16 cellular contexts compared by ENCODE assay signal in the genomic region with DNA sequence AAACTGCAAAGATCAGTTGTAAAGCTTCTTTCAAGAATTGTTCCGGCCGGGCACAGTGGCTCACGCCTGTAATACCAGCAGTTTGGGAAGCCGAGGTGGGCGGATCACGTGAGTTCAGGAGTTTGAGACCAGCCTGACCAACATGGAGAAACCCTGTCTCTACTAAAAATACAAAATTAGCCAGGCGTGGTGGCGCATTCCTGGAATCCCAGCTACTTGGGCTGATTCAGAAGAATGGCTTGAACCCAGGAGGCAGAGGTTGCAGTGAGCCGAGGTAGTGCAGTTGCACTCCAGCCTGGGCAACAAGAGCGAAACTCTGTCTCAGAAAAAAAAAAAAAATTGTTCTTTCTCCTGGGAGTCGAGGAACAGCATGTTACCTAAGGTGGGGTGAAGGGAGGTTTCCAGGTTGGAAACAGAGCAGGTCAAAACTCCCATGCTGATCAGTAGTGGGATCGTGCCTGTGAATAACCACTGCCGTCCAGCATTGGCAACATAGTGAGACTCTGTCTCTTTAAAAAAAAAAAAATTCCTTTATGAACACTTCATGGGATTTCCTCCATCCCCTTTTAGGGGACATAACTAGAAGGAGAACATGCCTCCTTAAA.
"Had no signal": no experiment of that assay in that cellular context is flagged by ENCODE, and none has a peak within 500 bp of the region (broad histone marks: within the 10 kb centered on the region; RNA-seq: fewer than 3 reads in every experiment).

No MANE protein-coding gene starts in this region.

- ATAC-seq: activated T-cell treated with anti-CD3 and anti-CD28 coated beads, Interleukin-2, amount 50 U/mL, for 72 hours; naive thymus-derived CD4-positive, alpha-beta T cell; right cardiac atrium; stimulated activated naive B cell treated with anti-CD40 and anti-IgM and Interleukin-4, amounts not matched to agents 10 μg/mL and 1 μg/mL and 100 μg/mL, for 72 hours had no signal

- H3K27ac Mint-ChIP-seq: activated CD4-positive, alpha-beta memory T cell treated with anti-CD3 and anti-CD28 coated beads for 36 hours; activated naive CD8-positive, alpha-beta T cell treated with anti-CD3 and anti-CD28 coated beads, Interleukin-2, amount 10 ng/mL, durations not matched to agents 7 days and 5 days; activated T-cell treated with anti-CD3 and anti-CD28 coated beads, Interleukin-2, amount 50 U/mL, for 72 hours; stimulated activated naive B cell treated with anti-CD40 and anti-IgM and Interleukin-4, amounts not matched to agents 10 μg/mL and 1 μg/mL and 100 μg/mL, for 72 hours; T-helper 2 cell treated with Interferon-gamma antibody and Interleukin-4, amounts not matched to agents 5 μg/mL and 100 μg/mL, for 36 hours had no signal

- H3K4me3 ChIP-seq: heart right ventricle, lower lobe of right lung, upper lobe of left lung had no signal

- FAIRE-seq: keratinocyte had no signal

- H3K9me3 Mint-ChIP-seq: activated CD4-positive, alpha-beta memory T cell treated with anti-CD3 and anti-CD28 coated beads for 36 hours; activated naive CD8-positive, alpha-beta T cell treated with anti-CD3 and anti-CD28 coated beads, Interleukin-2, amount 10 ng/mL, durations not matched to agents 7 days and 5 days; activated T-cell treated with anti-CD3 and anti-CD28 coated beads, Interleukin-2, amount 50 U/mL, for 72 hours; naive thymus-derived CD4-positive, alpha-beta T cell; stimulated activated naive B cell treated with anti-CD40 and anti-IgM and Interleukin-4, amounts not matched to agents 10 μg/mL and 1 μg/mL and 100 μg/mL, for 72 hours; T-helper 2 cell treated with Interferon-gamma antibody and Interleukin-4, amounts not matched to agents 5 μg/mL and 100 μg/mL, for 36 hours had no signal

- DNase-seq: activated CD4-positive, alpha-beta memory T cell treated with anti-CD3 and anti-CD28 coated beads for 36 hours; activated CD4-positive, CD25-positive, alpha-beta regulatory T cell treated with anti-CD3 and anti-CD28 coated beads, Interleukin-2, amount 50 U/mL, for 72 hours; activated gamma-delta T cell treated with Interleukin-2 at 50 U/mL for 16 hours; activated naive CD8-positive, alpha-beta T cell treated with anti-CD3 and anti-CD28 coated beads, Interleukin-2, amount 10 ng/mL, durations not matched to agents 7 days and 5 days; activated T-cell treated with anti-CD3 and anti-CD28 coated beads, Interleukin-2, amount 50 U/mL, for 72 hours; foreskin melanocyte; heart right ventricle; lower lobe of right lung; naive thymus-derived CD4-positive, alpha-beta T cell; right cardiac atrium; stimulated activated CD4-positive, alpha-beta T cell treated with anti-CD3 and anti-CD28 coated beads, Interleukin-2, amount 100 ng/mL, for 24 hours; stimulated activated naive B cell treated with anti-CD40 and anti-IgM and Interleukin-4, amounts not matched to agents 10 μg/mL and 1 μg/mL and 100 μg/mL, for 72 hours; substantia nigra; upper lobe of left lung had no signal

- H3K27me3 ChIP-seq: heart right ventricle, upper lobe of left lung had no signal

- H3K27ac ChIP-seq: heart right ventricle, lower lobe of right lung, upper lobe of left lung had no signal

- H3K36me3 ChIP-seq: heart right ventricle, lower lobe of right lung, upper lobe of left lung had no signal

- H3K9me3 ChIP-seq: heart right ventricle, lower lobe of right lung, upper lobe of left lung had no signal
